14 cellular contexts compared by ENCODE assay signal in the genomic region with DNA sequence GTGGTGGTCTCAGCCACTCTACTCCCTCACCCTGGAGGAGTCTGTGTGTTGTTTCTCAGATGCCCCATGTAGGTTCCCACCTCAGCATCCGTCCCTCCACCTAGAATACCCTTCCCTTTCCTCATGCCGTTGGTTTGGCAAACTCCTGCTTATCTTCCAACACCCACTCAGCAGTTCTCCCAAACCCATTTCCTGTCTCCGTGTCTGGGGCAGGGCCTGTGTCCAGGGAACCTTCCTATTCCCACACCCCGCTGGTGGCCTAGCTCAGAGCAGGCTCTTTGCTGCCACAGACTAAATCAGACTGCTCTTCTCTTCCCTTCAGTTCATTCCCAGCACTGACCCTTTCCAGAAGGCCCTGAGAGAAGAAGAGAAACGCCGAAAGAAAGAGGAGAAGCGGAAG. TPM values are rescaled to one million over a fixed set of nuclear protein-coding genes. Genes with fewer than 3 reads are reported as not detected.
DNase-seq lines count a peak whose midpoint lies in the region; ATAC-seq and TF ChIP-seq lines count a peak whose summit lies in the region.
"Had no signal": no experiment of that assay in that cellular context is flagged by ENCODE, and none has a peak within 500 bp of the region (broad histone marks: within the 10 kb centered on the region; RNA-seq: fewer than 3 reads in every experiment).

No MANE protein-coding gene starts in this region.

- TF ChIP-seq CTCF in right atrium auricular region (IDR thresholded peaks at IDR 0.05), result no peak
- no peak for TF ChIP-seq CTCF in spleen (IDR thresholded peaks at IDR 0.05 in 8 of 11, conservative IDR thresholded peaks at IDR 0.05 in 3 of 11)
- no peak for TF ChIP-seq CTCF in breast epithelium (IDR thresholded peaks at IDR 0.05)
- TF ChIP-seq CTCF in vagina (IDR thresholded peaks at IDR 0.05), result no peak

- H3K36me3 ChIP-seq in right atrium auricular region, result no peaks in the 10 kb centered on the region
- H3K36me3 ChIP-seq in spleen, result peaks cover 0 to 30% (median 3%) of the 10 kb centered on the region in 6 donors
- H3K36me3 ChIP-seq in breast epithelium, result no peaks in the 10 kb centered on the region
- H3K36me3 ChIP-seq in vagina, result no peaks in the 10 kb centered on the region
- H3K36me3 ChIP-seq: sigmoid colon had no signal

- no peak for ATAC-seq in activated T-helper 17 cell treated with anti-CD3 and anti-CD28 coated beads, Interleukin-2, amount 50 U/mL, for 72 hours (replicated peaks)
- no peak for ATAC-seq in GM21526 (IDR thresholded peaks at IDR 0.05; ENCODE audit: low FRiP score, unreplicated experiment)

- DNase-seq in T-helper 1 cell, result no peak
- no peak for DNase-seq in right atrium auricular region (ENCODE audit: low spot score)
- no peak for DNase-seq in spleen
- no peak for DNase-seq in breast epithelium (ENCODE audit: low spot score in 2 of 2)
- no peak for DNase-seq in vagina (ENCODE audit: extremely low spot score in 2 of 2)
- DNase-seq: activated effector memory CD4-positive, alpha-beta T cell treated with Interleukin-2 at 50 U/mL for 16 hours; DMS153; MM.1S; NCI-H345; sigmoid colon had no signal

- H3K27ac Mint-ChIP-seq in T-helper 1 cell treated with Interleukin-12 subunit alpha and Interleukin-12 subunit beta and Interleukin-4 antibody, amounts not matched to agents 30 μg/mL and 1 μg/mL, for 36 hours, result peak overlapping the region; percentile 33
- H3K27ac Mint-ChIP-seq in activated T-helper 17 cell treated with anti-CD3 and anti-CD28 coated beads, Interleukin-2, amount 50 U/mL, for 72 hours, result peak overlapping the region; percentile 85

- no peaks in the 10 kb centered on the region for H3K9me3 ChIP-seq in right atrium auricular region
- no peaks in the 10 kb centered on the region for H3K9me3 ChIP-seq in spleen
- no peaks in the 10 kb centered on the region for H3K9me3 ChIP-seq in breast epithelium
- no peaks in the 10 kb centered on the region for H3K9me3 ChIP-seq in vagina
- H3K9me3 ChIP-seq: sigmoid colon had no signal

- H3K27me3 Mint-ChIP-seq in T-helper 1 cell treated with Interleukin-12 subunit alpha and Interleukin-12 subunit beta and Interleukin-4 antibody, amounts not matched to agents 30 μg/mL and 1 μg/mL, for 36 hours (ENCODE audit: low read depth), result no peaks in the 10 kb centered on the region
- H3K27me3 Mint-ChIP-seq in activated T-helper 17 cell treated with anti-CD3 and anti-CD28 coated beads, Interleukin-2, amount 50 U/mL, for 72 hours, result no peaks in the 10 kb centered on the region

- H3K27me3 ChIP-seq in right atrium auricular region, result no peaks in the 10 kb centered on the region
- no peaks in the 10 kb centered on the region for H3K27me3 ChIP-seq in spleen (replicated peaks in 1 of 7)
- no peaks in the 10 kb centered on the region for H3K27me3 ChIP-seq in breast epithelium
- H3K27me3 ChIP-seq in vagina, result no peaks in the 10 kb centered on the region
- H3K27me3 ChIP-seq: sigmoid colon had no signal

- WGBS in spleen, 5 donors, result 55 to 72% (median 63%) methylated on average over 7 of the region's 7 CpGs

- H3K36me3 Mint-ChIP-seq in T-helper 1 cell treated with Interleukin-12 subunit alpha and Interleukin-12 subunit beta and Interleukin-4 antibody, amounts not matched to agents 30 μg/mL and 1 μg/mL, for 36 hours (ENCODE audit: low read depth), result peaks cover 25% of the 10 kb centered on the region
- H3K36me3 Mint-ChIP-seq in activated T-helper 17 cell treated with anti-CD3 and anti-CD28 coated beads, Interleukin-2, amount 50 U/mL, for 72 hours (ENCODE audit: low read depth), result peaks cover 22% of the 10 kb centered on the region

- peaks cover 26% of the 10 kb centered on the region for H3K4me1 Mint-ChIP-seq in T-helper 1 cell treated with Interleukin-12 subunit alpha and Interleukin-12 subunit beta and Interleukin-4 antibody, amounts not matched to agents 30 μg/mL and 1 μg/mL, for 36 hours (ENCODE audit: low read depth)
- peaks cover 34% of the 10 kb centered on the region for H3K4me1 Mint-ChIP-seq in activated T-helper 17 cell treated with anti-CD3 and anti-CD28 coated beads, Interleukin-2, amount 50 U/mL, for 72 hours

- peaks cover 0 to 30% of the 10 kb centered on the region in 2 donors for H3K4me1 ChIP-seq in right atrium auricular region
- H3K4me1 ChIP-seq in spleen, result peaks cover 10 to 62% (median 30%) of the 10 kb centered on the region in 6 donors
- H3K4me1 ChIP-seq in breast epithelium, result no peaks in the 10 kb centered on the region
- H3K4me1 ChIP-seq in vagina, result peaks cover 15% of the 10 kb centered on the region

- no peak overlapping the region for H3K4me3 Mint-ChIP-seq in T-helper 1 cell treated with Interleukin-12 subunit alpha and Interleukin-12 subunit beta and Interleukin-4 antibody, amounts not matched to agents 30 μg/mL and 1 μg/mL, for 36 hours
- no peak overlapping the region for H3K4me3 Mint-ChIP-seq in activated T-helper 17 cell treated with anti-CD3 and anti-CD28 coated beads, Interleukin-2, amount 50 U/mL, for 72 hours

- H3K9me3 Mint-ChIP-seq in T-helper 1 cell treated with Interleukin-12 subunit alpha and Interleukin-12 subunit beta and Interleukin-4 antibody, amounts not matched to agents 30 μg/mL and 1 μg/mL, for 36 hours, result no peaks in the 10 kb centered on the region
- no peaks in the 10 kb centered on the region for H3K9me3 Mint-ChIP-seq in activated T-helper 17 cell treated with anti-CD3 and anti-CD28 coated beads, Interleukin-2, amount 50 U/mL, for 72 hours

- TF ChIP-seq POLR2A in spleen (IDR thresholded peaks at IDR 0.05) (no peak), breast epithelium (IDR thresholded peaks at IDR 0.05) (no peak), vagina (IDR thresholded peaks at IDR 0.05) (no peak)

- H3K4me3 ChIP-seq in right atrium auricular region (no peak overlapping the region), spleen (no peak overlapping the region), breast epithelium (no peak overlapping the region), vagina (no peak overlapping the region)
- H3K4me3 ChIP-seq: sigmoid colon had no signal

- intact Hi-C loops in spleen (cut with DNase I; ENCODE audit: low total_unique reads), result no loop called here
- intact Hi-C loops in breast epithelium (cut with DNase I; ENCODE audit: low total_unique reads), result no loop called here
- intact Hi-C loops in vagina (cut with DNase I), result loop anchor here (10.0 kb wide), 1 partner anchor 119 kb away; a partner anchor contains a TSS

- H3K27ac ChIP-seq in right atrium auricular region (peak overlapping the region; percentile 45 to 71), spleen (peak overlapping the region; percentile 13 to 74 (median 61)), breast epithelium (peak overlapping the region in 1 of 2 donors; percentile 27), vagina (no peak overlapping the region)
- H3K27ac ChIP-seq: 22Rv1, sigmoid colon had no signal

RNA-seq across cellular contexts. Expression of a gene that starts 7.5 kb away (rescaled TPM):
- 100 to 1,000 TPM; 126 to 162 TPM for total RNA-seq in activated T-helper 17 cell treated with anti-CD3 and anti-CD28 coated beads, Interleukin-2, amount 50 U/mL, for 72 hours
- total RNA-seq in right atrium auricular region (10 to 100 TPM; 45.6 to 61.4 TPM), spleen (100 to 1,000 TPM in 1 of 7 donors, 10 to 100 TPM in 6; 47.6 to 104 (median 64.0) TPM), breast epithelium (10 to 100 TPM; 20.8 to 33.5 (median 32.1) TPM), vagina (98.0 TPM)
- 10 to 100 TPM; 19.4 to 49.4 (median 29.7) TPM for polyA plus RNA-seq in spleen

RNA-seq across cellular contexts. Expression of a gene that starts 24.9 kb away (rescaled TPM):
- total RNA-seq in activated T-helper 17 cell treated with anti-CD3 and anti-CD28 coated beads, Interleukin-2, amount 50 U/mL, for 72 hours, result 10 to 100 TPM; 21.6 to 22.3 TPM
- total RNA-seq in right atrium auricular region (1 to 10 TPM; 4.0 to 6.4 TPM), spleen (10 to 100 TPM in 3 of 7 donors, 1 to 10 TPM in 4; 8.9 to 11.8 (median 10.0) TPM), breast epithelium (10 to 100 TPM in 2 of 3 donors, 1 to 10 TPM in 1; 4.0 to 12.3 (median 10.8) TPM), vagina (8.8 TPM)
- polyA plus RNA-seq in spleen, result 1 to 10 TPM in 2 of 3 donors, under 1 TPM in 1; 0.54 to 2.4 (median 1.2) TPM
